ENCODE assay signal across 9 cellular contexts in the genomic region with DNA sequence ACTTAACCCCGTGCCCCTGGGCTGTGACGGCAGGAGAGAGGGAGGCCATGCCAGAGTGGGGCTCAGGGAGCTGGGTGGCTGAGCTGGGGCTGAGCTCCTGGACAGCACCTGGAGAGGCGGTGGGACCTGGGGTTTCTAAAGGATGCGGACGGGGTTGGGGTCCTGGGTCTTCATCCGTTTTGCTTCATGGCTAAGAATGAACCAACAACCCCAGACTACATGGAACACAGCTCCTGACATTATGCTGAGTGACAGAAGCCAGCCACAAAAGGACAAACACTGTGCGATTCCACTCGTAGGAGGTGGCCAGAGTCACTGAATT.
DNase-seq lines count a peak whose midpoint lies in the region; ATAC-seq and TF ChIP-seq lines count a peak whose summit lies in the region.
"Had no signal": no experiment of that assay in that cellular context is flagged by ENCODE, and none has a peak within 500 bp of the region (broad histone marks: within the 10 kb centered on the region; RNA-seq: fewer than 3 reads in every experiment).

No MANE protein-coding gene starts in this region.

- H3K9me3 ChIP-seq in cardiac muscle cell (ENCODE audit: low read depth) = no peaks in the 10 kb centered on the region
- H3K9me3 ChIP-seq in upper lobe of left lung = no peaks in the 10 kb centered on the region

- peaks cover 96% of the 10 kb centered on the region for H3K4me1 Mint-ChIP-seq in dendritic cell treated with granulocyte-macrophage colony-stimulating factor and Interleukin-4, amounts not matched to agents 40 ng/mL and 50 ng/mL, for 4 days (ENCODE audit: low read depth)
- H3K4me1 Mint-ChIP-seq in nephron = peaks cover 81% of the 10 kb centered on the region

- peak overlapping the region; percentile 90 for H3K27ac ChIP-seq in cardiac muscle cell
- H3K27ac ChIP-seq in upper lobe of left lung = peak overlapping the region; percentile 69 to 88 (median 81)

- H3K4me1 ChIP-seq in cardiac muscle cell (ENCODE audit: low read depth) (peaks cover 52% of the 10 kb centered on the region), upper lobe of left lung (peaks cover 49 to 80% (median 56%) of the 10 kb centered on the region in 4 donors)

- TF ChIP-seq CTCF in cardiac muscle cell (IDR thresholded peaks at IDR 0.05; ENCODE audit: low read depth, low read length) = no peak
- TF ChIP-seq CTCF in nephron (IDR thresholded peaks at IDR 0.05; ENCODE audit: unreplicated experiment in 3 of 3) = no peak
- no peak for TF ChIP-seq CTCF in upper lobe of left lung (IDR thresholded peaks at IDR 0.05)

- TF ChIP-seq POLR2A in upper lobe of left lung (IDR thresholded peaks at IDR 0.05) = no peak

- no peaks in the 10 kb centered on the region for H3K27me3 ChIP-seq in cardiac muscle cell
- H3K27me3 ChIP-seq in upper lobe of left lung = no peaks in the 10 kb centered on the region

- peak overlapping the region; percentile 92 for H3K27ac Mint-ChIP-seq in dendritic cell treated with granulocyte-macrophage colony-stimulating factor and Interleukin-4, amounts not matched to agents 40 ng/mL and 50 ng/mL, for 4 days
- H3K27ac Mint-ChIP-seq in nephron = peak overlapping the region; percentile 86 to 94 (median 94)

- peaks cover 86% of the 10 kb centered on the region for H3K36me3 Mint-ChIP-seq in dendritic cell treated with granulocyte-macrophage colony-stimulating factor and Interleukin-4, amounts not matched to agents 40 ng/mL and 50 ng/mL, for 4 days (ENCODE audit: low read depth)
- no peaks in the 10 kb centered on the region for H3K36me3 Mint-ChIP-seq in nephron (ENCODE audit: low read depth)

- no peaks in the 10 kb centered on the region for H3K36me3 ChIP-seq in cardiac muscle cell
- H3K36me3 ChIP-seq in upper lobe of left lung = peaks cover 0 to 7% (median 0%) of the 10 kb centered on the region in 4 donors

- H3K4me3 ChIP-seq in cardiac muscle cell = no peak overlapping the region
- H3K4me3 ChIP-seq in upper lobe of left lung = peak overlapping the region in 1 of 4 donors; percentile 25

- ATAC-seq in left ventricle myocardium superior (no peak), upper lobe of left lung (ENCODE audit: low FRiP score in 2 of 2) (no peak)

- in situ Hi-C loops in ACHN (cut with HindIII; ENCODE audit: low pct_ligation_motif_present, low pct_unique_long_range_greater_than_20kb, low sequenced_read_pairs) = no loop called here

- intact Hi-C loops in left ventricle myocardium superior (cut with micrococcal nuclease) = no loop called here
- intact Hi-C loops in dendritic cell treated with granulocyte-macrophage colony-stimulating factor and Interleukin-4, amounts not matched to agents 40 ng/mL and 50 ng/mL, for 4 days (cut with micrococcal nuclease) = loop anchor here (5.0 kb wide), 2 partner anchors 41 to 49 kb away; no protein-coding TSS in a partner anchor

- no peak for TF ChIP-seq EP300 in upper lobe of left lung (IDR thresholded peaks at IDR 0.05)

- peak overlapping the region; percentile 75 for H3K4me3 Mint-ChIP-seq in dendritic cell treated with granulocyte-macrophage colony-stimulating factor and Interleukin-4, amounts not matched to agents 40 ng/mL and 50 ng/mL, for 4 days
- H3K4me3 Mint-ChIP-seq in nephron = peak overlapping the region; percentile 52 to 66 (median 63)

- WGBS in upper lobe of left lung, 2 donors = 41 to 63% methylated on average over 5 to 8 of the region's 8 CpGs

- no peaks in the 10 kb centered on the region for H3K27me3 Mint-ChIP-seq in dendritic cell treated with granulocyte-macrophage colony-stimulating factor and Interleukin-4, amounts not matched to agents 40 ng/mL and 50 ng/mL, for 4 days
- peaks cover 4% of the 10 kb centered on the region for H3K27me3 Mint-ChIP-seq in nephron (ENCODE audit: low read depth)

- H3K9me3 Mint-ChIP-seq in dendritic cell treated with granulocyte-macrophage colony-stimulating factor and Interleukin-4, amounts not matched to agents 40 ng/mL and 50 ng/mL, for 4 days = no peaks in the 10 kb centered on the region
- no peaks in the 10 kb centered on the region for H3K9me3 Mint-ChIP-seq in nephron

- DNase-seq in cardiac muscle cell (ENCODE audit: low read depth in 1 of 2, low spot score in 1 of 2) = no peak
- DNase-seq in left ventricle myocardium superior = no peak
- no peak for DNase-seq in upper lobe of left lung
- no peak for DNase-seq in Kasumi-1 (lab: John Stamatoyannopoulos, UW)
- no peak for DNase-seq in ACHN
- DNase-seq in NCI-H2029 treated with DMSO at 0.1 percent for 48 hours (lab: John Stamatoyannopoulos, UW) = no peak
- DNase-seq: activated naive CD4-positive, alpha-beta T cell treated with Interleukin-2 at 50 U/mL for 16 hours had no signal
